ENCODE assay signal across 1 cellular context in the genomic region with DNA sequence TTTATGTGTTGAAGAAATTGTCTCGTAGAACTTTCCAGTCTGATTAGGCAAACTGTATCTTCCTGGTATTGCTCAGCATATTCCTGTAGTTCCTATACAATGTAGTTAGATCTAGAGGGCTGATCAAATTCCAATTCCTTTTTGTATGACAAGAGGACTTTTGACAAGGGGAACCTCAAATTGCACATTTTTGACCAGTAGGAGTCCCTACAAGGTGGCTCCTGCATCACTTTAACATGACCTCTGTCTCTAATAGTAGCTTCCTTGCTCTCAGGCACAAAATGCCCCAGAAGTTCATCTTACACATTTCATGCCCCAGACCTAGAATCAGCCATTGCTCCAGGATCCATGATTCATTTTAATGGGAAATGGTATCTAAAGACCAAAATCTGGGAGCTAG.
TF ChIP-seq lines count a peak whose summit lies in the region.

No MANE protein-coding gene starts in this region.

TF ChIP-seq in GM23338, 12 proteins besides CTCF, POLR2A, EP300 and RAD21 (continued from another document):
- TF ChIP-seq, protein P1, sequence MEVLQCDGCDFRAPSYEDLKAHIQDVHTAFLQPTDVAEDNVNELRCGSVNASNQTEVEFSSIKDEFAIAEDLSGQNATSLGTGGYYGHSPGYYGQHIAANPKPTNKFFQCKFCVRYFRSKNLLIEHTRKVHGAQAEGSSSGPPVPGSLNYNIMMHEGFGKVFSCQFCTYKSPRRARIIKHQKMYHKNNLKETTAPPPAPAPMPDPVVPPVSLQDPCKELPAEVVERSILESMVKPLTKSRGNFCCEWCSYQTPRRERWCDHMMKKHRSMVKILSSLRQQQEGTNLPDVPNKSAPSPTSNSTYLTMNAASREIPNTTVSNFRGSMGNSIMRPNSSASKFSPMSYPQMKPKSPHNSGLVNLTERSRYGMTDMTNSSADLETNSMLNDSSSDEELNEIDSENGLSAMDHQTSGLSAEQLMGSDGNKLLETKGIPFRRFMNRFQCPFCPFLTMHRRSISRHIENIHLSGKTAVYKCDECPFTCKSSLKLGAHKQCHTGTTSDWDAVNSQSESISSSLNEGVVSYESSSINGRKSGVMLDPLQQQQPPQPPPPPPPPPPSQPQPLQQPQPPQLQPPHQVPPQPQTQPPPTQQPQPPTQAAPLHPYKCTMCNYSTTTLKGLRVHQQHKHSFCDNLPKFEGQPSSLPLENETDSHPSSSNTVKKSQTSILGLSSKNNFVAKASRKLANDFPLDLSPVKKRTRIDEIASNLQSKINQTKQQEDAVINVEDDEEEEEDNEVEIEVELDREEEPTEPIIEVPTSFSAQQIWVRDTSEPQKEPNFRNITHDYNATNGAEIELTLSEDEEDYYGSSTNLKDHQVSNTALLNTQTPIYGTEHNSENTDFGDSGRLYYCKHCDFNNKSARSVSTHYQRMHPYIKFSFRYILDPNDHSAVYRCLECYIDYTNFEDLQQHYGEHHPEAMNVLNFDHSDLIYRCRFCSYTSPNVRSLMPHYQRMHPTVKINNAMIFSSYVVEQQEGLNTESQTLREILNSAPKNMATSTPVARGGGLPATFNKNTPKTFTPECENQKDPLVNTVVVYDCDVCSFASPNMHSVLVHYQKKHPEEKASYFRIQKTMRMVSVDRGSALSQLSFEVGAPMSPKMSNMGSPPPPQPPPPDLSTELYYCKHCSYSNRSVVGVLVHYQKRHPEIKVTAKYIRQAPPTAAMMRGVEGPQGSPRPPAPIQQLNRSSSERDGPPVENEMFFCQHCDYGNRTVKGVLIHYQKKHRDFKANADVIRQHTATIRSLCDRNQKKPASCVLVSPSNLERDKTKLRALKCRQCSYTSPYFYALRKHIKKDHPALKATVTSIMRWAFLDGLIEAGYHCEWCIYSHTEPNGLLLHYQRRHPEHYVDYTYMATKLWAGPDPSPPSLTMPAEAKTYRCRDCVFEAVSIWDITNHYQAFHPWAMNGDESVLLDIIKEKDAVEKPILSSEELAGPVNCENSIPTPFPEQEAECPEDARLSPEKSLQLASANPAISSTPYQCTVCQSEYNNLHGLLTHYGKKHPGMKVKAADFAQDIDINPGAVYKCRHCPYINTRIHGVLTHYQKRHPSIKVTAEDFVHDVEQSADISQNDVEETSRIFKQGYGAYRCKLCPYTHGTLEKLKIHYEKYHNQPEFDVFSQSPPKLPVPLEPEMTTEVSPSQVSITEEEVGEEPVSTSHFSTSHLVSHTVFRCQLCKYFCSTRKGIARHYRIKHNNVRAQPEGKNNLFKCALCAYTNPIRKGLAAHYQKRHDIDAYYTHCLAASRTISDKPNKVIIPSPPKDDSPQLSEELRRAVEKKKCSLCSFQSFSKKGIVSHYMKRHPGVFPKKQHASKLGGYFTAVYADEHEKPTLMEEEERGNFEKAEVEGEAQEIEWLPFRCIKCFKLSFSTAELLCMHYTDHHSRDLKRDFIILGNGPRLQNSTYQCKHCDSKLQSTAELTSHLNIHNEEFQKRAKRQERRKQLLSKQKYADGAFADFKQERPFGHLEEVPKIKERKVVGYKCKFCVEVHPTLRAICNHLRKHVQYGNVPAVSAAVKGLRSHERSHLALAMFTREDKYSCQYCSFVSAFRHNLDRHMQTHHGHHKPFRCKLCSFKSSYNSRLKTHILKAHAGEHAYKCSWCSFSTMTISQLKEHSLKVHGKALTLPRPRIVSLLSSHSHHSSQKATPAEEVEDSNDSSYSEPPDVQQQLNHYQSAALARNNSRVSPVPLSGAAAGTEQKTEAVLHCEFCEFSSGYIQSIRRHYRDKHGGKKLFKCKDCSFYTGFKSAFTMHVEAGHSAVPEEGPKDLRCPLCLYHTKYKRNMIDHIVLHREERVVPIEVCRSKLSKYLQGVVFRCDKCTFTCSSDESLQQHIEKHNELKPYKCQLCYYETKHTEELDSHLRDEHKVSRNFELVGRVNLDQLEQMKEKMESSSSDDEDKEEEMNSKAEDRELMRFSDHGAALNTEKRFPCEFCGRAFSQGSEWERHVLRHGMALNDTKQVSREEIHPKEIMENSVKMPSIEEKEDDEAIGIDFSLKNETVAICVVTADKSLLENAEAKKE (CRISPR knock-in tag; IDR thresholded peaks at IDR 0.05): no peak
- TF ChIP-seq POLR2AphosphoS5 (IDR thresholded peaks at IDR 0.05; ENCODE audit: low read depth) (no peak), NANOG (IDR thresholded peaks at IDR 0.05; ENCODE audit: borderline replicate concordance) (no peak)
- TF ChIP-seq, protein P2, sequence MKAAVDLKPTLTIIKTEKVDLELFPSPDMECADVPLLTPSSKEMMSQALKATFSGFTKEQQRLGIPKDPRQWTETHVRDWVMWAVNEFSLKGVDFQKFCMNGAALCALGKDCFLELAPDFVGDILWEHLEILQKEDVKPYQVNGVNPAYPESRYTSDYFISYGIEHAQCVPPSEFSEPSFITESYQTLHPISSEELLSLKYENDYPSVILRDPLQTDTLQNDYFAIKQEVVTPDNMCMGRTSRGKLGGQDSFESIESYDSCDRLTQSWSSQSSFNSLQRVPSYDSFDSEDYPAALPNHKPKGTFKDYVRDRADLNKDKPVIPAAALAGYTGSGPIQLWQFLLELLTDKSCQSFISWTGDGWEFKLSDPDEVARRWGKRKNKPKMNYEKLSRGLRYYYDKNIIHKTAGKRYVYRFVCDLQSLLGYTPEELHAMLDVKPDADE (IDR thresholded peaks at IDR 0.05): no peak
- TF ChIP-seq, protein P3, sequence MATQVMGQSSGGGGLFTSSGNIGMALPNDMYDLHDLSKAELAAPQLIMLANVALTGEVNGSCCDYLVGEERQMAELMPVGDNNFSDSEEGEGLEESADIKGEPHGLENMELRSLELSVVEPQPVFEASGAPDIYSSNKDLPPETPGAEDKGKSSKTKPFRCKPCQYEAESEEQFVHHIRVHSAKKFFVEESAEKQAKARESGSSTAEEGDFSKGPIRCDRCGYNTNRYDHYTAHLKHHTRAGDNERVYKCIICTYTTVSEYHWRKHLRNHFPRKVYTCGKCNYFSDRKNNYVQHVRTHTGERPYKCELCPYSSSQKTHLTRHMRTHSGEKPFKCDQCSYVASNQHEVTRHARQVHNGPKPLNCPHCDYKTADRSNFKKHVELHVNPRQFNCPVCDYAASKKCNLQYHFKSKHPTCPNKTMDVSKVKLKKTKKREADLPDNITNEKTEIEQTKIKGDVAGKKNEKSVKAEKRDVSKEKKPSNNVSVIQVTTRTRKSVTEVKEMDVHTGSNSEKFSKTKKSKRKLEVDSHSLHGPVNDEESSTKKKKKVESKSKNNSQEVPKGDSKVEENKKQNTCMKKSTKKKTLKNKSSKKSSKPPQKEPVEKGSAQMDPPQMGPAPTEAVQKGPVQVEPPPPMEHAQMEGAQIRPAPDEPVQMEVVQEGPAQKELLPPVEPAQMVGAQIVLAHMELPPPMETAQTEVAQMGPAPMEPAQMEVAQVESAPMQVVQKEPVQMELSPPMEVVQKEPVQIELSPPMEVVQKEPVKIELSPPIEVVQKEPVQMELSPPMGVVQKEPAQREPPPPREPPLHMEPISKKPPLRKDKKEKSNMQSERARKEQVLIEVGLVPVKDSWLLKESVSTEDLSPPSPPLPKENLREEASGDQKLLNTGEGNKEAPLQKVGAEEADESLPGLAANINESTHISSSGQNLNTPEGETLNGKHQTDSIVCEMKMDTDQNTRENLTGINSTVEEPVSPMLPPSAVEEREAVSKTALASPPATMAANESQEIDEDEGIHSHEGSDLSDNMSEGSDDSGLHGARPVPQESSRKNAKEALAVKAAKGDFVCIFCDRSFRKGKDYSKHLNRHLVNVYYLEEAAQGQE (IDR thresholded peaks at IDR 0.05; ENCODE audit: unreplicated experiment): no peak
